In genomic region chr12:71160585-71160984, GRCh38 we compare ENCODE assay signal across 21 cellular contexts. TPM values are rescaled to one million over a fixed set of nuclear protein-coding genes. Genes with fewer than 3 reads are reported as not detected.
DNase-seq lines count a peak whose midpoint lies in the region; ATAC-seq and TF ChIP-seq lines count a peak whose summit lies in the region.
"Had no signal": no experiment of that assay in that cellular context is flagged by ENCODE, and none has a peak within 500 bp of the region (broad histone marks: within the 10 kb centered on the region; RNA-seq: fewer than 3 reads in every experiment).

No MANE protein-coding gene starts in this region.

- H2AFZ ChIP-seq in hepatocyte = no peak overlapping the region

- H3K9me2 ChIP-seq in hepatocyte (replicated peaks; ENCODE audit: insufficient read depth) = no peaks in the 10 kb centered on the region

- H3K4me2 ChIP-seq in hepatocyte = peak overlapping the region; percentile 25
- H3K4me2 ChIP-seq: smooth muscle cell had no signal

- H4K20me1 ChIP-seq in hepatocyte (ENCODE audit: insufficient read depth, poor library complexity, severe bottlenecking) = no peaks in the 10 kb centered on the region

- ATAC-seq in GM19467 (IDR thresholded peaks at IDR 0.05; ENCODE audit: unreplicated experiment) (no peak), left ventricle myocardium superior (no peak)

- H3K4me1 ChIP-seq in hepatocyte (ENCODE audit: insufficient read depth) = peaks cover 45% of the 10 kb centered on the region
- H3K4me1 ChIP-seq: left ventricle myocardium inferior had no signal

- no peaks in the 10 kb centered on the region for H3K27me3 ChIP-seq in hepatocyte
- H3K27me3 ChIP-seq: BE2C, MG63, ovary had no signal

- DNase-seq in HT1080 (ENCODE audit: low read depth) = peak; percentile 18
- peak; percentile 38 for DNase-seq in amniotic epithelial cell (ENCODE audit: low read depth)
- DNase-seq in hepatocyte (ENCODE audit: low spot score) = peak; percentile 45
- DNase-seq in retinal pigment epithelial cell (ENCODE audit: low read depth) = peak; percentile 57
- no peak for DNase-seq in NOMO-1 treated with DMSO at 0.1 percent for 48 hours (lab: John Stamatoyannopoulos, UW; ENCODE audit: unreplicated experiment)
- DNase-seq in left ventricle myocardium superior = no peak
- no peak for DNase-seq in GOT3 (lab: John Stamatoyannopoulos, UW)
- DNase-seq: activated B cell treated with CpG ODN at 0.5 μM for 24 hours; activated T-cell treated with anti-CD3 and anti-CD28 coated beads, Interleukin-2, amount 50 U/mL, for 48 hours; BE2C; GF-D8; left ventricle myocardium inferior; MG63; NCI-H1694 treated with DMSO at 0.1 percent for 48 hours; ovary; SHP77 treated with DMSO at 0.1 percent for 48 hours; stimulated activated CD4-positive, alpha-beta T cell treated with anti-CD3 and anti-CD28 coated beads, Interleukin-4, amount 100 ng/mL, for 4 hours; substantia nigra had no signal

- peaks cover 3% of the 10 kb centered on the region for H3K79me2 ChIP-seq in hepatocyte

- H3K27ac ChIP-seq in hepatocyte = peak overlapping the region; percentile 96
- H3K27ac ChIP-seq: left ventricle myocardium inferior, ovary had no signal

- no peak overlapping the region for H3K4me3 ChIP-seq in hepatocyte
- H3K4me3 ChIP-seq in retinal pigment epithelial cell (ENCODE audit: low read length) = no peak overlapping the region
- H3K4me3 ChIP-seq: left ventricle myocardium inferior, MG63, ovary, smooth muscle cell had no signal

- no peaks in the 10 kb centered on the region for H3K9me3 ChIP-seq in hepatocyte (ENCODE audit: low read depth)
- H3K9me3 ChIP-seq: BE2C, left ventricle myocardium inferior, MG63, ovary had no signal

- H3K36me3 ChIP-seq in hepatocyte (replicated peaks; ENCODE audit: insufficient read depth, low read depth) = no peaks in the 10 kb centered on the region
- H3K36me3 ChIP-seq: BE2C, left ventricle myocardium inferior, MG63, ovary had no signal

- intact Hi-C loops in left ventricle myocardium superior (cut with micrococcal nuclease) = no loop called here

- TF ChIP-seq CTCF in hepatocyte (IDR thresholded peaks at IDR 0.05; ENCODE audit: poor library complexity) (no peak), retinal pigment epithelial cell (conservative IDR thresholded peaks at IDR 0.05; ENCODE audit: low read depth, low read length) (no peak)

- 83% methylated on average over 4 of the region's 4 CpGs for WGBS in hepatocyte (ENCODE audit: low lambda C conversion rate, missing lambda C conversion rate)

RNA-seq across cellular contexts. Expression of gene TSPAN8, which starts 2.8 kb away (rescaled TPM):
- total RNA-seq in HT1080 (2014; rRNA removed; shearing (Covaris generic)) = not detected in 2 replicates
- polyA plus RNA-seq in HT1080 (2015; cell fraction: cytosol; rRNA removed) = 0.08 and 0.29 TPM in 2 replicates
- not detected in 2 replicates for polyA plus RNA-seq in HT1080 (2015; cell fraction: nucleus; rRNA removed)
- total RNA-seq in hepatocyte (639 and 683 TPM in 2 replicates), left ventricle myocardium superior (not detected)
- polyA plus RNA-seq in hepatocyte = 292 and 312 TPM in 2 replicates
- total RNA-seq: activated B cell treated with CpG ODN at 0.5 μM for 24 hours; smooth muscle cell; T-helper 2 cell treated with Interferon-gamma antibody and Interleukin-4, amounts not matched to agents 100 ng/mL and 5 ng/mL, for 36 hours had no signal
- polyA plus RNA-seq: smooth muscle cell had no signal

Comparison
In these comparisons a context has a peak if more than half of its experiments do, and no peak if none do; other contexts are left out.
1. DNase-seq: peak in HT1080 (single experiment), amniotic epithelial cell (single experiment), hepatocyte (single experiment) and retinal pigment epithelial cell (single experiment); none in NOMO-1 treated with DMSO at 0.1 percent for 48 hours (single experiment), left ventricle myocardium superior (single experiment) and GOT3 (single experiment).
2. RNA of gene TSPAN8, which starts 2.8 kb away (total RNA-seq): 639 to 683 TPM in hepatocyte; not detected in left ventricle myocardium superior (single experiment) and not detected in HT1080; every median in the first group is over 100 times any median in the second.